Comparison of ENCODE assay signal across 18 cellular contexts in genomic region chr7:47428052-47428779, GRCh38.
DNase-seq lines count a peak whose midpoint lies in the region; ATAC-seq and TF ChIP-seq lines count a peak whose summit lies in the region.
"Had no signal": no experiment of that assay in that cellular context is flagged by ENCODE, and none has a peak within 500 bp of the region (broad histone marks: within the 10 kb centered on the region; RNA-seq: fewer than 3 reads in every experiment).

No MANE protein-coding gene starts in this region.

- ATAC-seq in HG03342 (IDR thresholded peaks at IDR 0.05; ENCODE audit: unreplicated experiment) (no peak), foreskin keratinocyte (no peak)
- ATAC-seq: activated T-cell treated with anti-CD3 and anti-CD28 coated beads, Interleukin-2, amount 50 U/mL, for 72 hours; lower lobe of right lung had no signal

- no peaks in the 10 kb centered on the region for H3K27me3 ChIP-seq in foreskin keratinocyte
- H3K27me3 ChIP-seq: neutrophil, spleen had no signal

- no peak for TF ChIP-seq CTCF in foreskin keratinocyte (conservative IDR thresholded peaks at IDR 0.05)

- peak; percentile 8 for DNase-seq in NCI-H2029 (lab: John Stamatoyannopoulos, UW)
- no peak for DNase-seq in NCI-H2029 treated with DMSO at 0.1 percent for 48 hours (lab: John Stamatoyannopoulos, UW)
- DNase-seq in NCI-H69 (lab: John Stamatoyannopoulos, UW): peak; percentile 99
- peak; percentile 78 for DNase-seq in dermis blood vessel endothelial cell
- peak; percentile 40 for DNase-seq in pulmonary artery endothelial cell (ENCODE audit: low read depth, low spot score)
- DNase-seq in T-helper 1 cell: no peak
- DNase-seq in foreskin keratinocyte: no peak
- DNase-seq: 8988T; activated T-cell treated with anti-CD3 and anti-CD28 coated beads, Interleukin-2, amount 50 U/mL, for 72 hours; CD4-positive, CD25-positive, alpha-beta regulatory T cell; cortex of kidney; Karpas-422; lower lobe of right lung; NCI-H226; spleen; T1000 had no signal

- no peak overlapping the region for H3K27ac ChIP-seq in foreskin keratinocyte
- H3K27ac ChIP-seq: lower lobe of right lung, neutrophil, spleen had no signal

- no peaks in the 10 kb centered on the region for H3K4me1 ChIP-seq in foreskin keratinocyte
- H3K4me1 ChIP-seq: lower lobe of right lung had no signal

Comparison
In these comparisons a context has a peak if more than half of its experiments do, and no peak if none do; other contexts are left out.
1. DNase-seq: peak in NCI-H2029 (single experiment), NCI-H69 (single experiment), dermis blood vessel endothelial cell (single experiment) and pulmonary artery endothelial cell (single experiment); none in NCI-H2029 treated with DMSO at 0.1 percent for 48 hours (single experiment), T-helper 1 cell (0 of 5) and foreskin keratinocyte (0 of 2).